In genomic region chr17:21215935-21216334, GRCh38 we compare ENCODE assay signal across 1 cellular context.
TF ChIP-seq lines count a peak whose summit lies in the region.

No MANE protein-coding gene starts in this region.

TF ChIP-seq in IMR-90, 13 proteins besides CTCF, POLR2A, EP300 and RAD21 (continued from another document):
- TF ChIP-seq BHLHE40 (IDR thresholded peaks at IDR 0.05; ENCODE audit: low read depth, low read length): no peak
- no peak for TF ChIP-seq MAZ (IDR thresholded peaks at IDR 0.05; ENCODE audit: borderline replicate concordance, low read depth, low read length)
- TF ChIP-seq CEBPB (IDR thresholded peaks at IDR 0.05; ENCODE audit: low read depth, low read length): no peak
- TF ChIP-seq RCOR1 (IDR thresholded peaks at IDR 0.05; ENCODE audit: insufficient replicate concordance, low read length): no peak
